11 cellular contexts compared by ENCODE assay signal in genomic region chr10:76305930-76306612, GRCh38.
"Had no signal": no experiment of that assay in that cellular context is flagged by ENCODE, and none has a peak within 500 bp of the region (broad histone marks: within the 10 kb centered on the region; RNA-seq: fewer than 3 reads in every experiment).

No MANE protein-coding gene starts in this region.

- H3K27me3 ChIP-seq: stomach had no signal

- H3K36me3 ChIP-seq: stomach had no signal

- ATAC-seq: activated CD4-positive, alpha-beta T cell treated with anti-CD3 and anti-CD28 coated beads for 36 hours; naive thymus-derived CD8-positive, alpha-beta T cell; stimulated activated effector memory CD8-positive, alpha-beta T cell treated with anti-CD3 and anti-CD28 coated beads, Interleukin-12 subunit alpha, Interleukin-12 subunit beta, amount 100 ng/mL, for 72 hours had no signal

- DNase-seq: activated CD4-positive, alpha-beta memory T cell treated with anti-CD3 and anti-CD28 coated beads for 36 hours; activated CD4-positive, alpha-beta T cell treated with anti-CD3 and anti-CD28 coated beads for 36 hours; amniotic stem cell; caudate nucleus; immature natural killer cell; naive thymus-derived CD8-positive, alpha-beta T cell; retina; stimulated activated CD4-positive, alpha-beta T cell treated with anti-CD3 and anti-CD28 coated beads, Interleukin-12 subunit alpha, Interleukin-12 subunit beta, amount 100 ng/mL, for 4 hours; stimulated activated CD4-positive, alpha-beta T cell treated with anti-CD3 and anti-CD28 coated beads, Interleukin-2, amount 100 ng/mL, for 48 hours; stomach had no signal

- H3K4me3 ChIP-seq: stomach had no signal

- H3K9me3 ChIP-seq: stomach had no signal
